ENCODE assay signal across 1 cellular context in the genomic region with DNA sequence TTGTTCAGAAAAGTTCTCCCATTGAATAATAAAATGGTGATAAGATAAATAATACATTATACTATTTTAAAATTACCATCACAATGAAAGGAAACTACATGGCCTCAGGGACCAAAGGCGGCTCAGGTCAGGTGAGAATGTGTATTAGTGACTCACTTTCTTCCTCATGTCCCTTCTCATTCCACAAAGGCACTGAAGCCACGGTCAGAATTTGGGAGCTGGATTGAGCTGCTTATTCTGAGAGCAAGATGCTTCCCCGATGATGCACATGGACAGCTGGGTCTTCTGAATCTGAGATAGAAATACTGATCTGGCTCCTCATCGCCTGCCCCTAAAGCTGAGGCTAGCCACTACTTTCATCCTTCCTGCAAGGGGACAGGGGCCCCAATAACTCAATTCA.
TF ChIP-seq lines count a peak whose summit lies in the region.

No MANE protein-coding gene starts in this region.

TF ChIP-seq in GM23338, 12 proteins besides CTCF, POLR2A, EP300 and RAD21:
- TF ChIP-seq, protein P1, sequence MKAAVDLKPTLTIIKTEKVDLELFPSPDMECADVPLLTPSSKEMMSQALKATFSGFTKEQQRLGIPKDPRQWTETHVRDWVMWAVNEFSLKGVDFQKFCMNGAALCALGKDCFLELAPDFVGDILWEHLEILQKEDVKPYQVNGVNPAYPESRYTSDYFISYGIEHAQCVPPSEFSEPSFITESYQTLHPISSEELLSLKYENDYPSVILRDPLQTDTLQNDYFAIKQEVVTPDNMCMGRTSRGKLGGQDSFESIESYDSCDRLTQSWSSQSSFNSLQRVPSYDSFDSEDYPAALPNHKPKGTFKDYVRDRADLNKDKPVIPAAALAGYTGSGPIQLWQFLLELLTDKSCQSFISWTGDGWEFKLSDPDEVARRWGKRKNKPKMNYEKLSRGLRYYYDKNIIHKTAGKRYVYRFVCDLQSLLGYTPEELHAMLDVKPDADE (IDR thresholded peaks at IDR 0.05) = no peak
- TF ChIP-seq EZH2 (IDR thresholded peaks at IDR 0.05; ENCODE audit: low read depth, unreplicated experiment) (no peak), NANOG (IDR thresholded peaks at IDR 0.05; ENCODE audit: borderline replicate concordance) (no peak), CREB1 (CRISPR knock-in tag; IDR thresholded peaks at IDR 0.05; ENCODE audit: low read depth) (no peak), EZH2phosphoT487 (IDR thresholded peaks at IDR 0.05; ENCODE audit: unreplicated experiment) (no peak), JUNB (IDR thresholded peaks at IDR 0.05; ENCODE audit: unreplicated experiment) (no peak), POLR2AphosphoS5 (IDR thresholded peaks at IDR 0.05; ENCODE audit: low read depth) (no peak), ZNF331 (CRISPR knock-in tag; IDR thresholded peaks at IDR 0.05; ENCODE audit: low read depth) (no peak), STAT1 (IDR thresholded peaks at IDR 0.05; ENCODE audit: unreplicated experiment) (no peak), ZNF114 (CRISPR knock-in tag; IDR thresholded peaks at IDR 0.05) (no peak)
- TF ChIP-seq, protein P2, sequence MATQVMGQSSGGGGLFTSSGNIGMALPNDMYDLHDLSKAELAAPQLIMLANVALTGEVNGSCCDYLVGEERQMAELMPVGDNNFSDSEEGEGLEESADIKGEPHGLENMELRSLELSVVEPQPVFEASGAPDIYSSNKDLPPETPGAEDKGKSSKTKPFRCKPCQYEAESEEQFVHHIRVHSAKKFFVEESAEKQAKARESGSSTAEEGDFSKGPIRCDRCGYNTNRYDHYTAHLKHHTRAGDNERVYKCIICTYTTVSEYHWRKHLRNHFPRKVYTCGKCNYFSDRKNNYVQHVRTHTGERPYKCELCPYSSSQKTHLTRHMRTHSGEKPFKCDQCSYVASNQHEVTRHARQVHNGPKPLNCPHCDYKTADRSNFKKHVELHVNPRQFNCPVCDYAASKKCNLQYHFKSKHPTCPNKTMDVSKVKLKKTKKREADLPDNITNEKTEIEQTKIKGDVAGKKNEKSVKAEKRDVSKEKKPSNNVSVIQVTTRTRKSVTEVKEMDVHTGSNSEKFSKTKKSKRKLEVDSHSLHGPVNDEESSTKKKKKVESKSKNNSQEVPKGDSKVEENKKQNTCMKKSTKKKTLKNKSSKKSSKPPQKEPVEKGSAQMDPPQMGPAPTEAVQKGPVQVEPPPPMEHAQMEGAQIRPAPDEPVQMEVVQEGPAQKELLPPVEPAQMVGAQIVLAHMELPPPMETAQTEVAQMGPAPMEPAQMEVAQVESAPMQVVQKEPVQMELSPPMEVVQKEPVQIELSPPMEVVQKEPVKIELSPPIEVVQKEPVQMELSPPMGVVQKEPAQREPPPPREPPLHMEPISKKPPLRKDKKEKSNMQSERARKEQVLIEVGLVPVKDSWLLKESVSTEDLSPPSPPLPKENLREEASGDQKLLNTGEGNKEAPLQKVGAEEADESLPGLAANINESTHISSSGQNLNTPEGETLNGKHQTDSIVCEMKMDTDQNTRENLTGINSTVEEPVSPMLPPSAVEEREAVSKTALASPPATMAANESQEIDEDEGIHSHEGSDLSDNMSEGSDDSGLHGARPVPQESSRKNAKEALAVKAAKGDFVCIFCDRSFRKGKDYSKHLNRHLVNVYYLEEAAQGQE (IDR thresholded peaks at IDR 0.05; ENCODE audit: unreplicated experiment) = no peak
- TF ChIP-seq, protein P3, sequence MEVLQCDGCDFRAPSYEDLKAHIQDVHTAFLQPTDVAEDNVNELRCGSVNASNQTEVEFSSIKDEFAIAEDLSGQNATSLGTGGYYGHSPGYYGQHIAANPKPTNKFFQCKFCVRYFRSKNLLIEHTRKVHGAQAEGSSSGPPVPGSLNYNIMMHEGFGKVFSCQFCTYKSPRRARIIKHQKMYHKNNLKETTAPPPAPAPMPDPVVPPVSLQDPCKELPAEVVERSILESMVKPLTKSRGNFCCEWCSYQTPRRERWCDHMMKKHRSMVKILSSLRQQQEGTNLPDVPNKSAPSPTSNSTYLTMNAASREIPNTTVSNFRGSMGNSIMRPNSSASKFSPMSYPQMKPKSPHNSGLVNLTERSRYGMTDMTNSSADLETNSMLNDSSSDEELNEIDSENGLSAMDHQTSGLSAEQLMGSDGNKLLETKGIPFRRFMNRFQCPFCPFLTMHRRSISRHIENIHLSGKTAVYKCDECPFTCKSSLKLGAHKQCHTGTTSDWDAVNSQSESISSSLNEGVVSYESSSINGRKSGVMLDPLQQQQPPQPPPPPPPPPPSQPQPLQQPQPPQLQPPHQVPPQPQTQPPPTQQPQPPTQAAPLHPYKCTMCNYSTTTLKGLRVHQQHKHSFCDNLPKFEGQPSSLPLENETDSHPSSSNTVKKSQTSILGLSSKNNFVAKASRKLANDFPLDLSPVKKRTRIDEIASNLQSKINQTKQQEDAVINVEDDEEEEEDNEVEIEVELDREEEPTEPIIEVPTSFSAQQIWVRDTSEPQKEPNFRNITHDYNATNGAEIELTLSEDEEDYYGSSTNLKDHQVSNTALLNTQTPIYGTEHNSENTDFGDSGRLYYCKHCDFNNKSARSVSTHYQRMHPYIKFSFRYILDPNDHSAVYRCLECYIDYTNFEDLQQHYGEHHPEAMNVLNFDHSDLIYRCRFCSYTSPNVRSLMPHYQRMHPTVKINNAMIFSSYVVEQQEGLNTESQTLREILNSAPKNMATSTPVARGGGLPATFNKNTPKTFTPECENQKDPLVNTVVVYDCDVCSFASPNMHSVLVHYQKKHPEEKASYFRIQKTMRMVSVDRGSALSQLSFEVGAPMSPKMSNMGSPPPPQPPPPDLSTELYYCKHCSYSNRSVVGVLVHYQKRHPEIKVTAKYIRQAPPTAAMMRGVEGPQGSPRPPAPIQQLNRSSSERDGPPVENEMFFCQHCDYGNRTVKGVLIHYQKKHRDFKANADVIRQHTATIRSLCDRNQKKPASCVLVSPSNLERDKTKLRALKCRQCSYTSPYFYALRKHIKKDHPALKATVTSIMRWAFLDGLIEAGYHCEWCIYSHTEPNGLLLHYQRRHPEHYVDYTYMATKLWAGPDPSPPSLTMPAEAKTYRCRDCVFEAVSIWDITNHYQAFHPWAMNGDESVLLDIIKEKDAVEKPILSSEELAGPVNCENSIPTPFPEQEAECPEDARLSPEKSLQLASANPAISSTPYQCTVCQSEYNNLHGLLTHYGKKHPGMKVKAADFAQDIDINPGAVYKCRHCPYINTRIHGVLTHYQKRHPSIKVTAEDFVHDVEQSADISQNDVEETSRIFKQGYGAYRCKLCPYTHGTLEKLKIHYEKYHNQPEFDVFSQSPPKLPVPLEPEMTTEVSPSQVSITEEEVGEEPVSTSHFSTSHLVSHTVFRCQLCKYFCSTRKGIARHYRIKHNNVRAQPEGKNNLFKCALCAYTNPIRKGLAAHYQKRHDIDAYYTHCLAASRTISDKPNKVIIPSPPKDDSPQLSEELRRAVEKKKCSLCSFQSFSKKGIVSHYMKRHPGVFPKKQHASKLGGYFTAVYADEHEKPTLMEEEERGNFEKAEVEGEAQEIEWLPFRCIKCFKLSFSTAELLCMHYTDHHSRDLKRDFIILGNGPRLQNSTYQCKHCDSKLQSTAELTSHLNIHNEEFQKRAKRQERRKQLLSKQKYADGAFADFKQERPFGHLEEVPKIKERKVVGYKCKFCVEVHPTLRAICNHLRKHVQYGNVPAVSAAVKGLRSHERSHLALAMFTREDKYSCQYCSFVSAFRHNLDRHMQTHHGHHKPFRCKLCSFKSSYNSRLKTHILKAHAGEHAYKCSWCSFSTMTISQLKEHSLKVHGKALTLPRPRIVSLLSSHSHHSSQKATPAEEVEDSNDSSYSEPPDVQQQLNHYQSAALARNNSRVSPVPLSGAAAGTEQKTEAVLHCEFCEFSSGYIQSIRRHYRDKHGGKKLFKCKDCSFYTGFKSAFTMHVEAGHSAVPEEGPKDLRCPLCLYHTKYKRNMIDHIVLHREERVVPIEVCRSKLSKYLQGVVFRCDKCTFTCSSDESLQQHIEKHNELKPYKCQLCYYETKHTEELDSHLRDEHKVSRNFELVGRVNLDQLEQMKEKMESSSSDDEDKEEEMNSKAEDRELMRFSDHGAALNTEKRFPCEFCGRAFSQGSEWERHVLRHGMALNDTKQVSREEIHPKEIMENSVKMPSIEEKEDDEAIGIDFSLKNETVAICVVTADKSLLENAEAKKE (CRISPR knock-in tag; IDR thresholded peaks at IDR 0.05) = no peak
